18 cellular contexts compared by ENCODE assay signal in genomic region chr10:107614939-107615665, GRCh38.
DNase-seq lines count a peak whose midpoint lies in the region; ATAC-seq and TF ChIP-seq lines count a peak whose summit lies in the region.
"Had no signal": no experiment of that assay in that cellular context is flagged by ENCODE, and none has a peak within 500 bp of the region (broad histone marks: within the 10 kb centered on the region; RNA-seq: fewer than 3 reads in every experiment).

No MANE protein-coding gene starts in this region.

- H3K4me3 ChIP-seq in MG63 (no peak overlapping the region), brain microvascular endothelial cell (ENCODE audit: low read depth, low read length) (no peak overlapping the region), transverse colon (no peak overlapping the region)
- H3K4me3 ChIP-seq: BLaER1 treated with 17β-estradiol and CSF1 and Interleukin-3, amounts not matched to agents 10 nM and 100 nM; neural progenitor cell; psoas muscle; suprapubic skin had no signal

- WGBS in transverse colon (ENCODE audit: low coverage in 1 of 2), 2 donors, result 82 to 88% methylated on average over 8 of the region's 8 CpGs

- H3K9me3 ChIP-seq in MG63, result no peaks in the 10 kb centered on the region
- H3K9me3 ChIP-seq in transverse colon, result no peaks in the 10 kb centered on the region
- H3K9me3 ChIP-seq: BLaER1 treated with 17β-estradiol and CSF1 and Interleukin-3, amounts not matched to agents 10 nM and 100 nM; psoas muscle; suprapubic skin had no signal

- DNase-seq in EL (peak; percentile 60), MG63 (peak; percentile 0), brain microvascular endothelial cell (peak; percentile 6), myocyte (ENCODE audit: low read depth) (peak; percentile 36), SKM-1 (lab: John Stamatoyannopoulos, UW; ENCODE audit: unreplicated experiment) (no peak), transverse colon (no peak)
- DNase-seq in activated T-cell treated with anti-CD3 and anti-CD28 coated beads, Interleukin-2, amount 50 U/mL, for 72 hours, result no peak
- DNase-seq: activated CD4-positive, alpha-beta T cell treated with anti-CD3 and anti-CD28 coated beads for 48 hours; effector memory CD8-positive, alpha-beta T cell; foreskin keratinocyte; NCI-H187 treated with DMSO at 0.1 percent for 48 hours; NCI-H446 treated with DMSO at 0.1 percent for 48 hours; psoas muscle had no signal

- TF ChIP-seq EP300 in transverse colon (IDR thresholded peaks at IDR 0.05; ENCODE audit: low read depth), result no peak

- no peaks in the 10 kb centered on the region for H3K36me3 Mint-ChIP-seq in activated T-cell treated with anti-CD3 and anti-CD28 coated beads, Interleukin-2, amount 50 U/mL, for 72 hours (ENCODE audit: insufficient read depth in 2 of 2)
- H3K36me3 Mint-ChIP-seq: neural progenitor cell had no signal

- no peaks in the 10 kb centered on the region for H3K27me3 Mint-ChIP-seq in activated T-cell treated with anti-CD3 and anti-CD28 coated beads, Interleukin-2, amount 50 U/mL, for 72 hours (ENCODE audit: low read depth)
- H3K27me3 Mint-ChIP-seq: effector memory CD8-positive, alpha-beta T cell had no signal

- no peaks in the 10 kb centered on the region for H3K27me3 ChIP-seq in MG63
- no peaks in the 10 kb centered on the region for H3K27me3 ChIP-seq in brain microvascular endothelial cell (replicated peaks)
- no peaks in the 10 kb centered on the region for H3K27me3 ChIP-seq in transverse colon
- H3K27me3 ChIP-seq: BLaER1 treated with 17β-estradiol and CSF1 and Interleukin-3, amounts not matched to agents 10 nM and 100 nM; foreskin keratinocyte; neural progenitor cell; suprapubic skin had no signal

- no peak overlapping the region for H3K4me3 Mint-ChIP-seq in activated T-cell treated with anti-CD3 and anti-CD28 coated beads, Interleukin-2, amount 50 U/mL, for 72 hours
- H3K4me3 Mint-ChIP-seq: effector memory CD8-positive, alpha-beta T cell; neural progenitor cell had no signal

- no peaks in the 10 kb centered on the region for H3K4me1 Mint-ChIP-seq in activated T-cell treated with anti-CD3 and anti-CD28 coated beads, Interleukin-2, amount 50 U/mL, for 72 hours (ENCODE audit: low read depth)
- H3K4me1 Mint-ChIP-seq: neural progenitor cell had no signal

- ATAC-seq in activated T-cell treated with anti-CD3 and anti-CD28 coated beads, Interleukin-2, amount 50 U/mL, for 72 hours (replicated peaks in 1 of 2), result no peak
- ATAC-seq: effector memory CD8-positive, alpha-beta T cell; foreskin keratinocyte; left lobe of liver; psoas muscle; SK-N-SH treated with all-trans-retinoic acid at 6 μM for 48 hours had no signal

- H3K4me1 ChIP-seq in transverse colon, result no peaks in the 10 kb centered on the region
- H3K4me1 ChIP-seq: BLaER1 treated with 17β-estradiol and CSF1 and Interleukin-3, amounts not matched to agents 10 nM and 100 nM; foreskin keratinocyte; neural progenitor cell; psoas muscle; suprapubic skin had no signal

- in situ Hi-C loops in brain microvascular endothelial cell (cut with HindIII; ENCODE audit: low pct_ligation_motif_present, low sequenced_read_pairs), result no loop called here
- in situ Hi-C loops in transverse colon (cut with MboI; ENCODE audit: low pct_ligation_motif_present in 1 of 4, low pct_unique_long_range_greater_than_20kb in 1 of 4, low sequenced_read_pairs in 3 of 4), result no loop called here

- H3K27ac ChIP-seq in brain microvascular endothelial cell (no peak overlapping the region), transverse colon (no peak overlapping the region)
- H3K27ac ChIP-seq: BLaER1 treated with 17β-estradiol and CSF1 and Interleukin-3, amounts not matched to agents 10 nM and 100 nM; foreskin keratinocyte; neural progenitor cell; psoas muscle; suprapubic skin had no signal

- intact Hi-C loops in transverse colon (cut with DNase I; ENCODE audit: low total_unique reads), result loop anchor here (5.0 kb wide), 1 partner anchor 492 kb away; no protein-coding TSS in a partner anchor

- TF ChIP-seq CTCF in brain microvascular endothelial cell (IDR thresholded peaks at IDR 0.05; ENCODE audit: low read depth, low read length, missing control alignments) (no peak), transverse colon (IDR thresholded peaks at IDR 0.05) (no peak)

- TF ChIP-seq POLR2A in transverse colon (IDR thresholded peaks at IDR 0.05), result no peak

- no peaks in the 10 kb centered on the region for H3K36me3 ChIP-seq in MG63
- no peaks in the 10 kb centered on the region for H3K36me3 ChIP-seq in brain microvascular endothelial cell (replicated peaks)
- no peaks in the 10 kb centered on the region for H3K36me3 ChIP-seq in transverse colon
- H3K36me3 ChIP-seq: BLaER1 treated with 17β-estradiol and CSF1 and Interleukin-3, amounts not matched to agents 10 nM and 100 nM; neural progenitor cell; suprapubic skin had no signal

- H3K9me3 Mint-ChIP-seq in activated T-cell treated with anti-CD3 and anti-CD28 coated beads, Interleukin-2, amount 50 U/mL, for 72 hours, result peaks cover 4 to 5% of the 10 kb centered on the region in 2 donors
- H3K9me3 Mint-ChIP-seq: neural progenitor cell had no signal

- H3K27ac Mint-ChIP-seq in activated T-cell treated with anti-CD3 and anti-CD28 coated beads, Interleukin-2, amount 50 U/mL, for 72 hours, result no peak overlapping the region
- H3K27ac Mint-ChIP-seq: effector memory CD8-positive, alpha-beta T cell; neural progenitor cell had no signal

Comparison
In these comparisons a context has a peak if more than half of its experiments do, and no peak if none do; other contexts are left out.
1. DNase-seq: peak in EL (single experiment), MG63 (single experiment), brain microvascular endothelial cell (single experiment) and myocyte (single experiment); none in SKM-1 (single experiment), transverse colon (single experiment) and activated T-cell treated with anti-CD3 and anti-CD28 coated beads, Interleukin-2, amount 50 U/mL, for 72 hours (0 of 2).